ENCODE assay signal across 1 cellular context in the genomic region with DNA sequence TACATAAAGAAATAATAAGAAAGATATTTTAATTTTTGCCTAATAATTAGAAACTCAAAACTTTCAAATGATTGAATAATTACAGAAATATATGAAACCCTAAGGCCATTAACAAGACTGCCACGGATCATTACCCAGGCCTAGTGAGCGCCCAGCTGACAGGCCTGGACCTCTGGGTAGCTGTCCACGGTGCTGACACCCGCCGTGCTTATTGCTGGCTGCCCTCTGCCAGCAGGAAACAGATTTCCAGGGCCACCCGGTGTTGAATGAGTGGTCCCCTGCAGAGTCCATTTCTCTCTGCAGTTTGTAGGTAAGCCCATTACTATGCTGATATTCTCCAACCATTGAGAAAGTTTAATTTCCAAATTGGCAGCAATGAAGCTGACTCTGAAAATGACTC.
TF ChIP-seq lines count a peak whose summit lies in the region.

No MANE protein-coding gene starts in this region.

TF ChIP-seq in WTC11, 78 proteins besides CTCF, POLR2A, EP300 and RAD21 (continued from another document):
- TF ChIP-seq AFF4 (CRISPR knock-in tag; IDR thresholded peaks at IDR 0.05; ENCODE audit: borderline replicate concordance) (no peak), JUN (CRISPR knock-in tag; IDR thresholded peaks at IDR 0.05) (0 out of 2 replicates have a peak, but pooled peaks have one; percentile 55), ZNF425 (CRISPR knock-in tag; conservative IDR thresholded peaks at IDR 0.05) (no peak), NR2C2 (CRISPR knock-in tag; IDR thresholded peaks at IDR 0.05) (no peak)
TF ChIP-seq in WTC11: peak in this region for 18.
